1 cellular context compared by ENCODE assay signal in genomic region chr11:68840661-68841653, GRCh38.
TF ChIP-seq lines count a peak whose summit lies in the region.

No MANE protein-coding gene starts in this region.

TF ChIP-seq in HepG2, 621 proteins besides CTCF, POLR2A, EP300 and RAD21 (continued from another document and continues in another):
- TF ChIP-seq KLF15 (CRISPR knock-in tag; IDR thresholded peaks at IDR 0.05; ENCODE audit: borderline replicate concordance) = no peak
- no peak for TF ChIP-seq ZBTB44 (CRISPR knock-in tag; IDR thresholded peaks at IDR 0.05)
- TF ChIP-seq U2AF2 (IDR thresholded peaks at IDR 0.05; ENCODE audit: low read depth, low read length) = no peak
- TF ChIP-seq ZC3H13 (CRISPR knock-in tag; IDR thresholded peaks at IDR 0.05) = peak; percentile 41; the same call in 1 of the 2 replicates
- TF ChIP-seq ZNF747 (CRISPR knock-in tag; IDR thresholded peaks at IDR 0.05; ENCODE audit: borderline replicate concordance) = no peak
- peak; percentile 91 for TF ChIP-seq BCL6 (CRISPR knock-in tag; IDR thresholded peaks at IDR 0.05)
- TF ChIP-seq SNRNP70 (IDR thresholded peaks at IDR 0.05; ENCODE audit: low read depth, low read length) = no peak
- TF ChIP-seq PAWR (CRISPR knock-in tag; IDR thresholded peaks at IDR 0.05; ENCODE audit: borderline replicate concordance) = no peak
- TF ChIP-seq ZNF839 (CRISPR knock-in tag; IDR thresholded peaks at IDR 0.05; ENCODE audit: borderline replicate concordance) = 0 out of 2 replicates have a peak, but pooled peaks have one; percentile 46
- no peak for TF ChIP-seq DMAP1 (CRISPR knock-in tag; IDR thresholded peaks at IDR 0.05)
- TF ChIP-seq RBFOX2 (IDR thresholded peaks at IDR 0.05; ENCODE audit: low read depth, low read length) = peak; percentile 68
- 0 out of 2 replicates have a peak, but pooled peaks have one; percentile 26 for TF ChIP-seq FOXK1 (CRISPR knock-in tag; IDR thresholded peaks at IDR 0.05; ENCODE audit: borderline replicate concordance, low read depth)
- TF ChIP-seq ZNF383 (CRISPR knock-in tag; IDR thresholded peaks at IDR 0.05; ENCODE audit: borderline replicate concordance) = no peak
- TF ChIP-seq ZSCAN21 (CRISPR knock-in tag; IDR thresholded peaks at IDR 0.05; ENCODE audit: borderline replicate concordance) = no peak
- no peak for TF ChIP-seq ZSCAN22 (CRISPR knock-in tag; IDR thresholded peaks at IDR 0.05)
- TF ChIP-seq, protein P1, sequence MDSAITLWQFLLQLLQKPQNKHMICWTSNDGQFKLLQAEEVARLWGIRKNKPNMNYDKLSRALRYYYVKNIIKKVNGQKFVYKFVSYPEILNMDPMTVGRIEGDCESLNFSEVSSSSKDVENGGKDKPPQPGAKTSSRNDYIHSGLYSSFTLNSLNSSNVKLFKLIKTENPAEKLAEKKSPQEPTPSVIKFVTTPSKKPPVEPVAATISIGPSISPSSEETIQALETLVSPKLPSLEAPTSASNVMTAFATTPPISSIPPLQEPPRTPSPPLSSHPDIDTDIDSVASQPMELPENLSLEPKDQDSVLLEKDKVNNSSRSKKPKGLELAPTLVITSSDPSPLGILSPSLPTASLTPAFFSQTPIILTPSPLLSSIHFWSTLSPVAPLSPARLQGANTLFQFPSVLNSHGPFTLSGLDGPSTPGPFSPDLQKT (CRISPR knock-in tag; IDR thresholded peaks at IDR 0.05; ENCODE audit: borderline replicate concordance) = no peak
- TF ChIP-seq RARG (CRISPR knock-in tag; IDR thresholded peaks at IDR 0.05; ENCODE audit: low read depth) = no peak
- peak; percentile 40; the same call in 1 of the 2 replicates for TF ChIP-seq SAP130 (CRISPR knock-in tag; IDR thresholded peaks at IDR 0.05; ENCODE audit: low read depth)
- no peak for TF ChIP-seq ZXDC (CRISPR knock-in tag; IDR thresholded peaks at IDR 0.05)
- no peak for TF ChIP-seq ZNF354B (CRISPR knock-in tag; IDR thresholded peaks at IDR 0.05)
- no peak for TF ChIP-seq ZNF225 (CRISPR knock-in tag; IDR thresholded peaks at IDR 0.05)
- no peak for TF ChIP-seq ZNF577 (CRISPR knock-in tag; IDR thresholded peaks at IDR 0.05; ENCODE audit: borderline replicate concordance, low read depth)
- peak; percentile 74; the same call in 1 of the 2 replicates for TF ChIP-seq ZNF564 (CRISPR knock-in tag; IDR thresholded peaks at IDR 0.05)
- TF ChIP-seq, protein P2, sequence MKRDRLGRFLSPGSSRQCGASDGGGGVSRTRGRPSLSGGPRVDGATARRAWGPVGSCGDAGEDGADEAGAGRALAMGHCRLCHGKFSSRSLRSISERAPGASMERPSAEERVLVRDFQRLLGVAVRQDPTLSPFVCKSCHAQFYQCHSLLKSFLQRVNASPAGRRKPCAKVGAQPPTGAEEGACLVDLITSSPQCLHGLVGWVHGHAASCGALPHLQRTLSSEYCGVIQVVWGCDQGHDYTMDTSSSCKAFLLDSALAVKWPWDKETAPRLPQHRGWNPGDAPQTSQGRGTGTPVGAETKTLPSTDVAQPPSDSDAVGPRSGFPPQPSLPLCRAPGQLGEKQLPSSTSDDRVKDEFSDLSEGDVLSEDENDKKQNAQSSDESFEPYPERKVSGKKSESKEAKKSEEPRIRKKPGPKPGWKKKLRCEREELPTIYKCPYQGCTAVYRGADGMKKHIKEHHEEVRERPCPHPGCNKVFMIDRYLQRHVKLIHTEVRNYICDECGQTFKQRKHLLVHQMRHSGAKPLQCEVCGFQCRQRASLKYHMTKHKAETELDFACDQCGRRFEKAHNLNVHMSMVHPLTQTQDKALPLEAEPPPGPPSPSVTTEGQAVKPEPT (CRISPR knock-in tag; IDR thresholded peaks at IDR 0.05; ENCODE audit: low read depth) = no peak
- TF ChIP-seq NKX3-1 (CRISPR knock-in tag; IDR thresholded peaks at IDR 0.05) = no peak
- TF ChIP-seq EEA1 (CRISPR knock-in tag; IDR thresholded peaks at IDR 0.05; ENCODE audit: borderline replicate concordance) = 0 out of 2 replicates have a peak, but pooled peaks have one; percentile 33
- no peak for TF ChIP-seq ZNF468 (CRISPR knock-in tag; IDR thresholded peaks at IDR 0.05)
- no peak for TF ChIP-seq NFYB (CRISPR knock-in tag; IDR thresholded peaks at IDR 0.05)
- TF ChIP-seq, protein P3, sequence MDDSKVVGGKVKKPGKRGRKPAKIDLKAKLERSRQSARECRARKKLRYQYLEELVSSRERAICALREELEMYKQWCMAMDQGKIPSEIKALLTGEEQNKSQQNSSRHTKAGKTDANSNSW (CRISPR knock-in tag; IDR thresholded peaks at IDR 0.05; ENCODE audit: borderline replicate concordance) = no peak
- TF ChIP-seq ZNF496 (CRISPR knock-in tag; IDR thresholded peaks at IDR 0.05; ENCODE audit: insufficient replicate concordance) = no peak
- TF ChIP-seq JUN (CRISPR knock-in tag; IDR thresholded peaks at IDR 0.05) = no peak
- no peak for TF ChIP-seq ZNF773 (CRISPR knock-in tag; IDR thresholded peaks at IDR 0.05; ENCODE audit: borderline replicate concordance)
- no peak for TF ChIP-seq POLR2AphosphoS2 (IDR thresholded peaks at IDR 0.05; ENCODE audit: low read depth, low read length)
- TF ChIP-seq ZBTB20 (CRISPR knock-in tag; IDR thresholded peaks at IDR 0.05; ENCODE audit: borderline replicate concordance, low read depth) = no peak
- peak; percentile 14; the same call in 1 of the 2 replicates for TF ChIP-seq ZBTB7B (CRISPR knock-in tag; IDR thresholded peaks at IDR 0.05)
- no peak for TF ChIP-seq EED (CRISPR knock-in tag; IDR thresholded peaks at IDR 0.05)
- TF ChIP-seq, protein P4, sequence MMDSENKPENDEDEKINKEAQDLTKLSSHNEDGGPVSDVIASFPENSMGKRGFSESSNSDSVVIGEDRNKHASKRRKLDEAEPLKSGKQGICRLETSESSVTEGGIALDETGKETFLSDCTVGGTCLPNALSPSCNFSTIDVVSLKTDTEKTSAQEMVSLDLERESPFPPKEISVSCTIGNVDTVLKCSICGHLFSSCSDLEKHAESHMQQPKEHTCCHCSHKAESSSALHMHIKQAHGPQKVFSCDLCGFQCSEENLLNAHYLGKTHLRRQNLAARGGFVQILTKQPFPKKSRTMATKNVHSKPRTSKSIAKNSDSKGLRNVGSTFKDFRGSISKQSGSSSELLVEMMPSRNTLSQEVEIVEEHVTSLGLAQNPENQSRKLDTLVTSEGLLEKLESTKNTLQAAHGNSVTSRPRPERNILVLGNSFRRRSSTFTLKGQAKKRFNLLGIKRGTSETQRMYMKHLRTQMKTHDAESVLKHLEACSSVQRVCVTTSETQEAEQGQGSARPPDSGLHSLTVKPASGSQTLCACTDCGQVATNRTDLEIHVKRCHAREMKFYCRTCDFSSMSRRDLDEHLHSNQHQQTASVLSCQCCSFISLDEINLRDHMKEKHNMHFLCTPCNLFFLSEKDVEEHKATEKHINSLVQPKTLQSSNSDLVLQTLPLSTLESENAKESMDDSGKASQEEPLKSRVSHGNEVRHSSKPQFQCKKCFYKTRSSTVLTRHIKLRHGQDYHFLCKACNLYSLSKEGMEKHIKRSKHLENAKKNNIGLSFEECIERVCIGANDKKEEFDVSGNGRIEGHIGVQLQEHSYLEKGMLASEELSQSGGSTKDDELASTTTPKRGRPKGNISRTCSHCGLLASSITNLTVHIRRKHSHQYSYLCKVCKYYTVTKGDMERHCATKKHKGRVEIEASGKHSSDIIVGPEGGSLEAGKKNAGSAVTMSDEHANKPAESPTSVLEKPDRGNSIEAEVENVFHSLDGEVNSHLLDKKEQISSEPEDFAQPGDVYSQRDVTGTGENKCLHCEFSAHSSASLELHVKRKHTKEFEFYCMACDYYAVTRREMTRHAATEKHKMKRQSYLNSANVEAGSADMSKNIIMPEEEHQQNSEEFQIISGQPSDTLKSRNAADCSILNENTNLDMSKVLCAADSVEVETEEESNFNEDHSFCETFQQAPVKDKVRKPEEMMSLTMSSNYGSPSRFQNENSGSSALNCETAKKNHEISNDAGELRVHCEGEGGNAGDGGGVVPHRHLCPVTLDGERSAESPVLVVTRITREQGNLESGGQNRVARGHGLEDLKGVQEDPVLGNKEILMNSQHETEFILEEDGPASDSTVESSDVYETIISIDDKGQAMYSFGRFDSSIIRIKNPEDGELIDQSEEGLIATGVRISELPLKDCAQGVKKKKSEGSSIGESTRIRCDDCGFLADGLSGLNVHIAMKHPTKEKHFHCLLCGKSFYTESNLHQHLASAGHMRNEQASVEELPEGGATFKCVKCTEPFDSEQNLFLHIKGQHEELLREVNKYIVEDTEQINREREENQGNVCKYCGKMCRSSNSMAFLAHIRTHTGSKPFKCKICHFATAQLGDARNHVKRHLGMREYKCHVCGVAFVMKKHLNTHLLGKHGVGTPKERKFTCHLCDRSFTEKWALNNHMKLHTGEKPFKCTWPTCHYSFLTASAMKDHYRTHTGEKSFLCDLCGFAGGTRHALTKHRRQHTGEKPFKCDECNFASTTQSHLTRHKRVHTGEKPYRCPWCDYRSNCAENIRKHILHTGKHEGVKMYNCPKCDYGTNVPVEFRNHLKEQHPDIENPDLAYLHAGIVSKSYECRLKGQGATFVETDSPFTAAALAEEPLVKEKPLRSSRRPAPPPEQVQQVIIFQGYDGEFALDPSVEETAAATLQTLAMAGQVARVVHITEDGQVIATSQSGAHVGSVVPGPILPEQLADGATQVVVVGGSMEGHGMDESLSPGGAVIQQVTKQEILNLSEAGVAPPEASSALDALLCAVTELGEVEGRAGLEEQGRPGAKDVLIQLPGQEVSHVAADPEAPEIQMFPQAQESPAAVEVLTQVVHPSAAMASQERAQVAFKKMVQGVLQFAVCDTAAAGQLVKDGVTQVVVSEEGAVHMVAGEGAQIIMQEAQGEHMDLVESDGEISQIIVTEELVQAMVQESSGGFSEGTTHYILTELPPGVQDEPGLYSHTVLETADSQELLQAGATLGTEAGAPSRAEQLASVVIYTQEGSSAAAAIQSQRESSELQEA (CRISPR knock-in tag; IDR thresholded peaks at IDR 0.05; ENCODE audit: not compliant biosample characterization) = peak; percentile 48
- TF ChIP-seq KMT2B (CRISPR knock-in tag; IDR thresholded peaks at IDR 0.05) = no peak
- TF ChIP-seq RELA (CRISPR knock-in tag; IDR thresholded peaks at IDR 0.05) = no peak
- TF ChIP-seq, protein P5, sequence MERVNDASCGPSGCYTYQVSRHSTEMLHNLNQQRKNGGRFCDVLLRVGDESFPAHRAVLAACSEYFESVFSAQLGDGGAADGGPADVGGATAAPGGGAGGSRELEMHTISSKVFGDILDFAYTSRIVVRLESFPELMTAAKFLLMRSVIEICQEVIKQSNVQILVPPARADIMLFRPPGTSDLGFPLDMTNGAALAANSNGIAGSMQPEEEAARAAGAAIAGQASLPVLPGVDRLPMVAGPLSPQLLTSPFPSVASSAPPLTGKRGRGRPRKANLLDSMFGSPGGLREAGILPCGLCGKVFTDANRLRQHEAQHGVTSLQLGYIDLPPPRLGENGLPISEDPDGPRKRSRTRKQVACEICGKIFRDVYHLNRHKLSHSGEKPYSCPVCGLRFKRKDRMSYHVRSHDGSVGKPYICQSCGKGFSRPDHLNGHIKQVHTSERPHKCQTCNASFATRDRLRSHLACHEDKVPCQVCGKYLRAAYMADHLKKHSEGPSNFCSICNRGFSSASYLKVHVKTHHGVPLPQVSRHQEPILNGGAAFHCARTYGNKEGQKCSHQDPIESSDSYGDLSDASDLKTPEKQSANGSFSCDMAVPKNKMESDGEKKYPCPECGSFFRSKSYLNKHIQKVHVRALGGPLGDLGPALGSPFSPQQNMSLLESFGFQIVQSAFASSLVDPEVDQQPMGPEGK (CRISPR knock-in tag; IDR thresholded peaks at IDR 0.05) = no peak
- no peak for TF ChIP-seq ZNF180 (CRISPR knock-in tag; IDR thresholded peaks at IDR 0.05; ENCODE audit: borderline replicate concordance, low read depth)
- 0 out of 2 replicates have a peak, but pooled peaks have one; percentile 22 for TF ChIP-seq ZNF274 (CRISPR knock-in tag; IDR thresholded peaks at IDR 0.05)
- TF ChIP-seq, protein P6, sequence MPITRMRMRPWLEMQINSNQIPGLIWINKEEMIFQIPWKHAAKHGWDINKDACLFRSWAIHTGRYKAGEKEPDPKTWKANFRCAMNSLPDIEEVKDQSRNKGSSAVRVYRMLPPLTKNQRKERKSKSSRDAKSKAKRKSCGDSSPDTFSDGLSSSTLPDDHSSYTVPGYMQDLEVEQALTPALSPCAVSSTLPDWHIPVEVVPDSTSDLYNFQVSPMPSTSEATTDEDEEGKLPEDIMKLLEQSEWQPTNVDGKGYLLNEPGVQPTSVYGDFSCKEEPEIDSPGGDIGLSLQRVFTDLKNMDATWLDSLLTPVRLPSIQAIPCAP (CRISPR knock-in tag; IDR thresholded peaks at IDR 0.05; ENCODE audit: low read depth) = no peak
